In genomic region chr1:151188667-151189066, GRCh38 we compare ENCODE assay signal across 9 cellular contexts. TPM values are rescaled to one million over a fixed set of nuclear protein-coding genes. Genes with fewer than 3 reads are reported as not detected.
DNase-seq lines count a peak whose midpoint lies in the region; ATAC-seq and TF ChIP-seq lines count a peak whose summit lies in the region.
"Not testable (repeated sequence)": the region's sequence is repeated elsewhere in the genome, so short reads cannot be mapped to it uniquely, and the experiment has no call there.
"Had no signal": no experiment of that assay in that cellular context is flagged by ENCODE, and none has a peak within 500 bp of the region (broad histone marks: within the 10 kb centered on the region; RNA-seq: fewer than 3 reads in every experiment).

No MANE protein-coding gene starts in this region.

- H3K4me1 Mint-ChIP-seq in activated CD8-positive, alpha-beta T cell treated with anti-CD3 and anti-CD28 coated beads for 36 hours (ENCODE audit: low read depth): peaks cover 20% of the 10 kb centered on the region
- peaks cover 19% of the 10 kb centered on the region for H3K4me1 Mint-ChIP-seq in mesothelial cell of epicardium

- DNase-seq in GM12865 (ENCODE audit: low read depth); activated CD8-positive, alpha-beta T cell treated with anti-CD3 and anti-CD28 coated beads for 36 hours; breast epithelium (ENCODE audit: low spot score in 2 of 2); fibroblast of villous mesenchyme (ENCODE audit: low read depth); mesothelial cell of epicardium (ENCODE audit: low spot score in 2 of 2, unreplicated experiment in 2 of 2); sigmoid colon: not testable (repeated sequence)

- intact Hi-C loops in activated CD8-positive, alpha-beta T cell treated with anti-CD3 and anti-CD28 coated beads for 36 hours (cut with micrococcal nuclease); breast epithelium (cut with DNase I; ENCODE audit: low total_unique reads); sigmoid colon (cut with DNase I): not testable (repeated sequence)

- TF ChIP-seq CTCF in GM12865 (IDR thresholded peaks at IDR 0.05; ENCODE audit: insufficient read depth, low read depth, low read length, missing control alignments); OCI-LY1 (IDR thresholded peaks at IDR 0.05; ENCODE audit: low read length); activated CD8-positive, alpha-beta T cell treated with anti-CD3 and anti-CD28 coated beads for 36 hours (IDR thresholded peaks at IDR 0.05); breast epithelium (IDR thresholded peaks at IDR 0.05); fibroblast of villous mesenchyme (IDR thresholded peaks at IDR 0.05; ENCODE audit: insufficient read depth, low read depth, low read length); mesothelial cell of epicardium (IDR thresholded peaks at IDR 0.05; ENCODE audit: unreplicated experiment); sigmoid colon (IDR thresholded peaks at IDR 0.05): not testable (repeated sequence)

- H3F3A ChIP-seq in OCI-LY1 (ENCODE audit: insufficient read depth, low read length): not testable (repeated sequence)

- CTCF ChIA-PET in activated CD8-positive, alpha-beta T cell treated with anti-CD3 and anti-CD28 coated beads for 36 hours (lab: Charles Lee): interaction anchor here (0.7 to 2.7 kb wide), 7 partner anchors 12 to 112 kb away, joined by 3 to 13 read pairs (median 5); partner anchors contain the start of genes TMOD4 and TNFAIP8L2

- H3K27ac Mint-ChIP-seq in activated CD8-positive, alpha-beta T cell treated with anti-CD3 and anti-CD28 coated beads for 36 hours: peak overlapping the region; percentile 96
- peak overlapping the region; percentile 100 for H3K27ac Mint-ChIP-seq in mesothelial cell of epicardium

- H3K4me3 ChIP-seq in GM12865 (ENCODE audit: low read depth, low read length): peak overlapping the region; percentile 76
- peak overlapping the region; percentile 90 for H3K4me3 ChIP-seq in OCI-LY1 (ENCODE audit: low read depth, low read length, poor library complexity, severe bottlenecking)
- peak overlapping the region; percentile 86 to 93 (median 89) for H3K4me3 ChIP-seq in breast epithelium
- H3K4me3 ChIP-seq in fibroblast of villous mesenchyme (ENCODE audit: low read depth, low read length): peak overlapping the region; percentile 97
- H3K4me3 ChIP-seq in sigmoid colon: peak overlapping the region; percentile 69 to 91 (median 82)

- not testable (repeated sequence) for H3K9me3 ChIP-seq in OCI-LY1 (ENCODE audit: low read length); breast epithelium; sigmoid colon

- H3K4me1 ChIP-seq in OCI-LY1 (ENCODE audit: insufficient read depth, low read length, severe bottlenecking): peaks cover 16% of the 10 kb centered on the region
- H3K4me1 ChIP-seq in breast epithelium: peaks cover 0 to 12% of the 10 kb centered on the region in 2 donors
- peaks cover 0 to 34% (median 31%) of the 10 kb centered on the region in 4 donors for H3K4me1 ChIP-seq in sigmoid colon

- H3K36me3 ChIP-seq in OCI-LY1 (ENCODE audit: insufficient read depth, low read length) (peaks cover 21% of the 10 kb centered on the region), sigmoid colon (peaks cover 1 to 21% (median 20%) of the 10 kb centered on the region in 4 donors)
- not testable (repeated sequence) for H3K36me3 ChIP-seq in breast epithelium

- ATAC-seq in activated CD8-positive, alpha-beta T cell treated with anti-CD3 and anti-CD28 coated beads for 36 hours: not testable (repeated sequence)

- TF ChIP-seq POLR2A in breast epithelium (IDR thresholded peaks at IDR 0.05); sigmoid colon (IDR thresholded peaks at IDR 0.05): not testable (repeated sequence)

- H4K20me1 ChIP-seq in OCI-LY1 (ENCODE audit: insufficient read depth, low read length): not testable (repeated sequence)

- not testable (repeated sequence) for H3K9me3 Mint-ChIP-seq in activated CD8-positive, alpha-beta T cell treated with anti-CD3 and anti-CD28 coated beads for 36 hours; mesothelial cell of epicardium

- peaks cover 21% of the 10 kb centered on the region for H3K36me3 Mint-ChIP-seq in activated CD8-positive, alpha-beta T cell treated with anti-CD3 and anti-CD28 coated beads for 36 hours (ENCODE audit: low read depth)
- peaks cover 17% of the 10 kb centered on the region for H3K36me3 Mint-ChIP-seq in mesothelial cell of epicardium

- H3K4me3 Mint-ChIP-seq in activated CD8-positive, alpha-beta T cell treated with anti-CD3 and anti-CD28 coated beads for 36 hours: peak overlapping the region; percentile 94
- peak overlapping the region; percentile 99 for H3K4me3 Mint-ChIP-seq in mesothelial cell of epicardium

- peak overlapping the region; percentile 90 for H3K9ac ChIP-seq in OCI-LY1 (ENCODE audit: low read length)

- H3K9me2 ChIP-seq in OCI-LY1 (ENCODE audit: low read depth, low read length): not testable (repeated sequence)

- H3K4me2 ChIP-seq in OCI-LY1 (ENCODE audit: low read length): peak overlapping the region; percentile 87

- WGBS in sigmoid colon, 2 donors: 55 to 75% methylated on average over 8 of the region's 8 CpGs

- H3K79me2 ChIP-seq in OCI-LY1 (ENCODE audit: insufficient read depth, low read length): not testable (repeated sequence)

- POLR2A ChIA-PET in activated CD8-positive, alpha-beta T cell treated with anti-CD3 and anti-CD28 coated beads for 36 hours (lab: Charles Lee): interaction anchor here (0.7 to 2.6 kb wide), 6 partner anchors 10 to 121 kb away, joined by 3 to 11 read pairs (median 6); partner anchors contain the start of genes PIP5K1A and TNFAIP8L2

- not testable (repeated sequence) for H3K27me3 Mint-ChIP-seq in activated CD8-positive, alpha-beta T cell treated with anti-CD3 and anti-CD28 coated beads for 36 hours; mesothelial cell of epicardium (ENCODE audit: low read depth)

- not testable (repeated sequence) for H2AFZ ChIP-seq in OCI-LY1 (ENCODE audit: low read length)

- TF ChIP-seq EP300 in sigmoid colon (IDR thresholded peaks at IDR 0.05): not testable (repeated sequence)

- H3K27ac ChIP-seq in OCI-LY1 (ENCODE audit: low read depth, low read length, poor library complexity, severe bottlenecking): not testable (repeated sequence)
- peak overlapping the region in 1 of 2 donors; percentile 85 for H3K27ac ChIP-seq in breast epithelium
- H3K27ac ChIP-seq in sigmoid colon: peak overlapping the region in 3 of 4 donors; percentile 87 to 93 (median 89)

- H3K27me3 ChIP-seq in OCI-LY1 (ENCODE audit: insufficient read depth, low read length); breast epithelium; sigmoid colon: not testable (repeated sequence)

RNA-seq across cellular contexts. Expression of gene VPS72, which starts 1.3 kb away (rescaled TPM):
- 10 to 100 TPM; 47.4 to 61.0 TPM for total RNA-seq in activated CD8-positive, alpha-beta T cell treated with anti-CD3 and anti-CD28 coated beads for 36 hours
- total RNA-seq in breast epithelium: 10 to 100 TPM; 34.6 to 49.0 (median 34.7) TPM
- 40.3 and 44.0 TPM in 2 replicates for total RNA-seq in fibroblast of villous mesenchyme
- total RNA-seq in mesothelial cell of epicardium: 76.8 to 87.2 TPM (median 82.3 TPM) in 3 replicates
- 10 to 100 TPM; 34.6 to 49.7 (median 44.8) TPM for total RNA-seq in sigmoid colon
- 10 to 100 TPM; 24.0 to 36.2 (median 32.4) TPM for polyA plus RNA-seq in sigmoid colon

RNA-seq across cellular contexts. Expression of gene PIP5K1A, which starts 9.7 kb away (rescaled TPM):
- 10 to 100 TPM; 63.1 to 66.1 TPM for total RNA-seq in activated CD8-positive, alpha-beta T cell treated with anti-CD3 and anti-CD28 coated beads for 36 hours
- total RNA-seq in breast epithelium (10 to 100 TPM; 38.1 to 87.2 (median 61.6) TPM), fibroblast of villous mesenchyme (78.3 and 131 TPM in 2 replicates), mesothelial cell of epicardium (122 to 130 TPM (median 124 TPM) in 3 replicates), sigmoid colon (10 to 100 TPM; 33.2 to 51.5 (median 37.8) TPM)
- polyA plus RNA-seq in sigmoid colon: 10 to 100 TPM in 2 of 3 donors, 1 to 10 TPM in 1; 9.6 to 23.7 (median 19.0) TPM

RNA-seq across cellular contexts. Expression of gene TMOD4, which starts 12.9 kb away (rescaled TPM):
- 1 to 10 TPM; 1.9 to 2.5 TPM for total RNA-seq in activated CD8-positive, alpha-beta T cell treated with anti-CD3 and anti-CD28 coated beads for 36 hours
- under 1 TPM in 1 of 3 donors, not detected in 2; 0.73 TPM for total RNA-seq in breast epithelium
- not detected in 2 replicates for total RNA-seq in fibroblast of villous mesenchyme
- total RNA-seq in mesothelial cell of epicardium: 0.77 to 1.7 TPM (median 1.1 TPM) in 3 replicates
- 1 to 10 TPM in 1 of 4 donors, not detected in 3; 1.1 TPM for total RNA-seq in sigmoid colon
- 1 to 10 TPM in 1 of 3 donors, under 1 TPM in 1, not detected in 1; 0.07 to 2.1 TPM for polyA plus RNA-seq in sigmoid colon
- total RNA-seq: subcutaneous adipose tissue had no signal
- polyA plus RNA-seq: pancreas had no signal

RNA-seq across cellular contexts. Expression of gene SCNM1, which starts 22.7 kb away (rescaled TPM):
- total RNA-seq in activated CD8-positive, alpha-beta T cell treated with anti-CD3 and anti-CD28 coated beads for 36 hours: 10 to 100 TPM; 57.0 to 59.6 TPM
- 10 to 100 TPM; 14.9 to 23.8 (median 23.6) TPM for total RNA-seq in breast epithelium
- 23.7 and 31.2 TPM in 2 replicates for total RNA-seq in fibroblast of villous mesenchyme
- 34.9 to 37.1 TPM (median 36.9 TPM) in 3 replicates for total RNA-seq in mesothelial cell of epicardium
- total RNA-seq in sigmoid colon: 10 to 100 TPM; 17.5 to 24.2 (median 19.8) TPM
- 10 to 100 TPM; 35.4 to 42.4 (median 35.6) TPM for polyA plus RNA-seq in sigmoid colon

RNA-seq across cellular contexts. Expression of gene LYSMD1, which starts 23.0 kb away (rescaled TPM):
- total RNA-seq in activated CD8-positive, alpha-beta T cell treated with anti-CD3 and anti-CD28 coated beads for 36 hours: 1 to 10 TPM; 4.5 TPM
- 10 to 100 TPM; 11.7 to 17.0 (median 14.8) TPM for total RNA-seq in breast epithelium
- 10.0 and 11.7 TPM in 2 replicates for total RNA-seq in fibroblast of villous mesenchyme
- 9.9 to 11.8 TPM (median 11.4 TPM) in 3 replicates for total RNA-seq in mesothelial cell of epicardium
- total RNA-seq in sigmoid colon: 10 to 100 TPM; 15.5 to 22.7 (median 19.0) TPM
- 1 to 10 TPM; 4.2 to 7.9 (median 7.8) TPM for polyA plus RNA-seq in sigmoid colon
